20 cellular contexts compared by ENCODE assay signal in genomic region chr19:43611788-43612187, GRCh38. TPM values are rescaled to one million over a fixed set of nuclear protein-coding genes. Genes with fewer than 3 reads are reported as not detected.
DNase-seq lines count a peak whose midpoint lies in the region; TF ChIP-seq lines count a peak whose summit lies in the region.
"Had no signal": no experiment of that assay in that cellular context is flagged by ENCODE, and none has a peak within 500 bp of the region (broad histone marks: within the 10 kb centered on the region; RNA-seq: fewer than 3 reads in every experiment).

Gene SRRM5, plus strand, starts transcription at chr19:43612088. Its CDS starts 34 bp downstream, at chr19:43612122.

- H3K27ac ChIP-seq in SK-N-MC = peak within 1 kb of the TSS; percentile 25; the same call in 1 of the 2 replicates
- H3K27ac ChIP-seq in dorsolateral prefrontal cortex = peak within 1 kb of the TSS in 40 of 59 donors; percentile 0 to 72 (median 42)
- H3K27ac ChIP-seq: heart right ventricle, sigmoid colon, upper lobe of left lung had no signal

- H3K36me3 ChIP-seq in SK-N-MC (ENCODE audit: insufficient read depth, low read length) = peaks cover 34% of the 10 kb centered on the region; the same call in 1 of the 2 replicates

- H3K27me3 ChIP-seq in dorsolateral prefrontal cortex = no peaks in the 10 kb centered on the region
- H3K27me3 ChIP-seq: heart right ventricle, sigmoid colon, upper lobe of left lung had no signal

- H3K9me3 ChIP-seq in SK-N-MC (ENCODE audit: low read depth, low read length) = no peaks in the 10 kb centered on the region
- H3K9me3 ChIP-seq: heart right ventricle, sigmoid colon, upper lobe of left lung had no signal

- H3K4me1 Mint-ChIP-seq in activated CD4-positive, alpha-beta T cell treated with anti-CD3 and anti-CD28 coated beads, Interleukin-2, amount 10 ng/mL, durations not matched to agents 24 days and 14 days = peaks cover 4% of the 10 kb centered on the region
- H3K4me1 Mint-ChIP-seq in progenitor cell of endocrine pancreas (ENCODE audit: low read depth) (no peaks in the 10 kb centered on the region), mesothelial cell of epicardium (peaks cover 5% of the 10 kb centered on the region)

- H3K36me3 Mint-ChIP-seq in activated CD4-positive, alpha-beta T cell treated with anti-CD3 and anti-CD28 coated beads, Interleukin-2, amount 10 ng/mL, durations not matched to agents 24 days and 14 days (ENCODE audit: low read depth) = peaks cover 10% of the 10 kb centered on the region
- peaks cover 23% of the 10 kb centered on the region for H3K36me3 Mint-ChIP-seq in progenitor cell of endocrine pancreas (ENCODE audit: insufficient read depth)
- peaks cover 37% of the 10 kb centered on the region for H3K36me3 Mint-ChIP-seq in mesothelial cell of epicardium

- intact Hi-C loops in activated CD4-positive, alpha-beta T cell treated with anti-CD3 and anti-CD28 coated beads, Interleukin-2, amount 10 ng/mL, durations not matched to agents 24 days and 14 days (cut with micrococcal nuclease) = no loop called here
- intact Hi-C loops in dorsolateral prefrontal cortex (cut with DNase I) = no loop called here

- H3K9ac ChIP-seq in SK-N-MC (ENCODE audit: insufficient read length) = no peak within 1 kb of the TSS

- H3K9me3 Mint-ChIP-seq in activated CD4-positive, alpha-beta T cell treated with anti-CD3 and anti-CD28 coated beads, Interleukin-2, amount 10 ng/mL, durations not matched to agents 24 days and 14 days = no peaks in the 10 kb centered on the region
- H3K9me3 Mint-ChIP-seq in progenitor cell of endocrine pancreas (ENCODE audit: low read depth) (no peaks in the 10 kb centered on the region), mesothelial cell of epicardium (no peaks in the 10 kb centered on the region)
- H3K9me3 Mint-ChIP-seq: stimulated activated naive CD8-positive, alpha-beta T cell treated with anti-CD3 and anti-CD28 coated beads, Interleukin-15, Interleukin-2, amounts not matched to agents 100 ng/mL and 50 ng/mL, for 24 hours had no signal

- H3K4me3 ChIP-seq in SK-N-MC = no peak within 1 kb of the TSS
- no peak within 1 kb of the TSS for H3K4me3 ChIP-seq in dorsolateral prefrontal cortex
- H3K4me3 ChIP-seq: heart right ventricle, sigmoid colon, upper lobe of left lung had no signal

- no peak for TF ChIP-seq CTCF in dorsolateral prefrontal cortex (IDR thresholded peaks at IDR 0.05 in 54 of 56, conservative IDR thresholded peaks at IDR 0.05 in 2 of 56; ENCODE audit: low read depth in 1 of 56, partially characterized antibody in 56 of 56)
- no peak for TF ChIP-seq CTCF in progenitor cell of endocrine pancreas (IDR thresholded peaks at IDR 0.05; ENCODE audit: unreplicated experiment)
- no peak for TF ChIP-seq CTCF in mesothelial cell of epicardium (IDR thresholded peaks at IDR 0.05; ENCODE audit: unreplicated experiment)

- peak within 1 kb of the TSS; percentile 14 for H3K27ac Mint-ChIP-seq in activated CD4-positive, alpha-beta T cell treated with anti-CD3 and anti-CD28 coated beads, Interleukin-2, amount 10 ng/mL, durations not matched to agents 24 days and 14 days
- H3K27ac Mint-ChIP-seq in progenitor cell of endocrine pancreas = peak within 1 kb of the TSS; percentile 90
- no peak within 1 kb of the TSS for H3K27ac Mint-ChIP-seq in mesothelial cell of epicardium
- H3K27ac Mint-ChIP-seq: B cell; stimulated activated naive CD8-positive, alpha-beta T cell treated with anti-CD3 and anti-CD28 coated beads, Interleukin-15, Interleukin-2, amounts not matched to agents 100 ng/mL and 50 ng/mL, for 24 hours had no signal

- H3K4me3 Mint-ChIP-seq in activated CD4-positive, alpha-beta T cell treated with anti-CD3 and anti-CD28 coated beads, Interleukin-2, amount 10 ng/mL, durations not matched to agents 24 days and 14 days = no peak within 1 kb of the TSS
- H3K4me3 Mint-ChIP-seq in progenitor cell of endocrine pancreas (ENCODE audit: low read depth) (no peak within 1 kb of the TSS), mesothelial cell of epicardium (no peak within 1 kb of the TSS)
- H3K4me3 Mint-ChIP-seq: B cell; stimulated activated naive CD8-positive, alpha-beta T cell treated with anti-CD3 and anti-CD28 coated beads, Interleukin-15, Interleukin-2, amounts not matched to agents 100 ng/mL and 50 ng/mL, for 24 hours had no signal

- DNase-seq in activated CD4-positive, alpha-beta T cell treated with anti-CD3 and anti-CD28 coated beads, Interleukin-2, amount 10 ng/mL, durations not matched to agents 24 days and 14 days = no peak
- DNase-seq in activated CD4-positive, alpha-beta T cell treated with anti-CD3 and anti-CD28 coated beads, Interleukin-2, amount 50 U/mL, for 1 hour = no peak
- no peak for DNase-seq in SK-N-MC (ENCODE audit: low read depth, low spot score)
- no peak for DNase-seq in dorsolateral prefrontal cortex
- DNase-seq in progenitor cell of endocrine pancreas (ENCODE audit: low spot score, unreplicated experiment) = no peak
- no peak for DNase-seq in mesothelial cell of epicardium (ENCODE audit: low spot score in 2 of 2, unreplicated experiment in 2 of 2)
- DNase-seq in NCI-H1048 (lab: John Stamatoyannopoulos, UW) = no peak
- no peak for DNase-seq in NCI-H510A (lab: John Stamatoyannopoulos, UW)
- DNase-seq: 8988T; activated effector memory CD4-positive, alpha-beta T cell treated with Interleukin-2 at 50 U/mL for 16 hours; heart right ventricle; Kasumi-1; NCI-H1105 treated with DMSO at 0.1 percent for 48 hours; NCI-H526 treated with DMSO at 0.1 percent for 48 hours; SHP77 treated with DMSO at 0.1 percent for 48 hours; sigmoid colon; upper lobe of left lung had no signal

- H3K27me3 Mint-ChIP-seq in activated CD4-positive, alpha-beta T cell treated with anti-CD3 and anti-CD28 coated beads, Interleukin-2, amount 10 ng/mL, durations not matched to agents 24 days and 14 days = no peaks in the 10 kb centered on the region
- H3K27me3 Mint-ChIP-seq in progenitor cell of endocrine pancreas (no peaks in the 10 kb centered on the region), mesothelial cell of epicardium (ENCODE audit: low read depth) (no peaks in the 10 kb centered on the region)
- H3K27me3 Mint-ChIP-seq: B cell; stimulated activated naive CD8-positive, alpha-beta T cell treated with anti-CD3 and anti-CD28 coated beads, Interleukin-15, Interleukin-2, amounts not matched to agents 100 ng/mL and 50 ng/mL, for 24 hours had no signal

RNA-seq across cellular contexts. Expression of gene SRRM5, which starts in this region (rescaled TPM):
- 0.19 and 0.37 TPM in 2 replicates for total RNA-seq in activated CD4-positive, alpha-beta T cell treated with anti-CD3 and anti-CD28 coated beads, Interleukin-2, amount 10 ng/mL, durations not matched to agents 24 days and 14 days
- total RNA-seq in dorsolateral prefrontal cortex (1 to 10 TPM in 47 of 120 experiments, under 1 TPM in 72, not detected in 1; 0.22 to 3.6 (median 0.89) TPM), progenitor cell of endocrine pancreas (0.64 and 0.79 TPM in 2 replicates), mesothelial cell of epicardium (0.36 to 0.63 TPM (median 0.58 TPM) in 3 replicates)
- total RNA-seq: HT1080 had no signal
